Comparison of ENCODE assay signal across 23 cellular contexts in the genomic region with DNA sequence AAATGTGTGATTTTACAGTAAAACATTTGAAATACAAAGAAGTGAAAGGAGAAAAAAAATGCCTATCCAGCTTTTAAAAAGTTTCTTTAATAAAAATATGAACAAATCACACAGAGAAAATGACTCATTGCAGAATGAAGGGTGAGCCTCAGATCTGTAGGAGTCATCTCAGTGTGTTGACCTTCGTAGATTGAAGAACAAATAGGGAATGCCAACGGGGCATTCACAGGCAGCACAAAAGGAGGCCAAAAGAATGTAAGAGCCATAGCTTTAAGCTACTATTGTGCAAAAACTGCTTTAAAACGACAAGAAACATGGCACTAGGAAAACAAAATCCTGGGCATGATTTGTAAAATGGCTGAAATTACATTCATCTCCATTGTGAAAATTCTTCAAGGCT.
DNase-seq lines count a peak whose midpoint lies in the region; ATAC-seq and TF ChIP-seq lines count a peak whose summit lies in the region.
"Had no signal": no experiment of that assay in that cellular context is flagged by ENCODE, and none has a peak within 500 bp of the region (broad histone marks: within the 10 kb centered on the region; RNA-seq: fewer than 3 reads in every experiment).

No MANE protein-coding gene starts in this region.

- no peak overlapping the region for H3K4me3 Mint-ChIP-seq in neural progenitor cell
- H3K4me3 Mint-ChIP-seq in naive thymus-derived CD8-positive, alpha-beta T cell: no peak overlapping the region
- H3K4me3 Mint-ChIP-seq: CD4-positive, CD25-positive, alpha-beta regulatory T cell; IgD-negative memory B cell had no signal

- no peak overlapping the region for H2AFZ ChIP-seq in neural progenitor cell (replicated peaks)

- POLR2A ChIA-PET in naive thymus-derived CD8-positive, alpha-beta T cell (lab: Charles Lee): no interaction called here

- no peaks in the 10 kb centered on the region for H3F3A ChIP-seq in neural progenitor cell (ENCODE audit: low read depth)

- H3K4me3 ChIP-seq in adrenal gland (no peak overlapping the region), epithelial cell of esophagus (ENCODE audit: low read length) (no peak overlapping the region), neural progenitor cell (no peak overlapping the region), tibial artery (no peak overlapping the region)
- H3K4me3 ChIP-seq: BLaER1, HAP-1 had no signal

- no peak overlapping the region for H3K27ac Mint-ChIP-seq in neural progenitor cell
- H3K27ac Mint-ChIP-seq in naive thymus-derived CD8-positive, alpha-beta T cell: no peak overlapping the region
- H3K27ac Mint-ChIP-seq: CD4-positive, CD25-positive, alpha-beta regulatory T cell; IgD-negative memory B cell had no signal

- ATAC-seq in naive thymus-derived CD8-positive, alpha-beta T cell: no peak
- no peak for ATAC-seq in HG02973 (IDR thresholded peaks at IDR 0.05; ENCODE audit: unreplicated experiment)
- ATAC-seq: PC-3 had no signal

- 38 to 54% (median 46%) methylated on average over 3 of the region's 3 CpGs for WGBS in adrenal gland, 4 donors

- H3K36me3 Mint-ChIP-seq in neural progenitor cell: no peaks in the 10 kb centered on the region
- no peaks in the 10 kb centered on the region for H3K36me3 Mint-ChIP-seq in naive thymus-derived CD8-positive, alpha-beta T cell
- H3K36me3 Mint-ChIP-seq: CD4-positive, CD25-positive, alpha-beta regulatory T cell; IgD-negative memory B cell had no signal

- no peak overlapping the region for H3K27ac ChIP-seq in adrenal gland
- H3K27ac ChIP-seq in neural progenitor cell: no peak overlapping the region
- no peak overlapping the region for H3K27ac ChIP-seq in tibial artery
- H3K27ac ChIP-seq: BLaER1, HL-60, KMS-11 had no signal

- H4K20me1 ChIP-seq in neural progenitor cell (ENCODE audit: low read depth): no peaks in the 10 kb centered on the region
- H4K20me1 ChIP-seq: BLaER1 had no signal

- H3K4me2 ChIP-seq in neural progenitor cell: peak overlapping the region; percentile 63
- H3K4me2 ChIP-seq: BLaER1, KMS-11 had no signal

- no peaks in the 10 kb centered on the region for H3K27me3 Mint-ChIP-seq in neural progenitor cell (ENCODE audit: insufficient read depth, low read depth)
- H3K27me3 Mint-ChIP-seq in naive thymus-derived CD8-positive, alpha-beta T cell: peaks cover 6 to 17% (median 8%) of the 10 kb centered on the region in 5 donors
- H3K27me3 Mint-ChIP-seq: CD4-positive, CD25-positive, alpha-beta regulatory T cell; IgD-negative memory B cell had no signal

- H3K4me1 Mint-ChIP-seq in neural progenitor cell: peaks cover 2% of the 10 kb centered on the region
- H3K4me1 Mint-ChIP-seq in naive thymus-derived CD8-positive, alpha-beta T cell: no peaks in the 10 kb centered on the region
- H3K4me1 Mint-ChIP-seq: CD4-positive, CD25-positive, alpha-beta regulatory T cell; IgD-negative memory B cell had no signal

- peaks cover 4% of the 10 kb centered on the region for H3K9me3 Mint-ChIP-seq in neural progenitor cell
- H3K9me3 Mint-ChIP-seq in naive thymus-derived CD8-positive, alpha-beta T cell: peaks cover 0 to 6% (median 2%) of the 10 kb centered on the region in 9 donors

- TF ChIP-seq CTCF in adrenal gland (IDR thresholded peaks at IDR 0.05) (no peak), epithelial cell of esophagus (IDR thresholded peaks at IDR 0.05; ENCODE audit: insufficient read depth, low read depth, low read length, missing control alignments) (no peak), neural progenitor cell (IDR thresholded peaks at IDR 0.05) (no peak), tibial artery (IDR thresholded peaks at IDR 0.05) (no peak)

- TF ChIP-seq POLR2A in adrenal gland (IDR thresholded peaks at IDR 0.05): no peak

- no peaks in the 10 kb centered on the region for H3K9me3 ChIP-seq in adrenal gland (replicated peaks in 1 of 3)
- H3K9me3 ChIP-seq in neural progenitor cell (ENCODE audit: low read depth): no peaks in the 10 kb centered on the region
- no peaks in the 10 kb centered on the region for H3K9me3 ChIP-seq in tibial artery
- H3K9me3 ChIP-seq: BLaER1, HAP-1 had no signal

- peak; percentile 1 for DNase-seq in EL
- peak in 5 of 7 donors; percentile 13 to 34 (median 27) for DNase-seq in adrenal gland
- peak; percentile 21 for DNase-seq in epithelial cell of esophagus (ENCODE audit: low read depth)
- peak; percentile 54 for DNase-seq in neural progenitor cell (ENCODE audit: low spot score)
- no peak for DNase-seq in naive thymus-derived CD8-positive, alpha-beta T cell
- no peak for DNase-seq in tibial artery
- no peak for DNase-seq in RKO (ENCODE audit: low spot score)
- DNase-seq: CD4-positive, CD25-positive, alpha-beta regulatory T cell; GOT3; NCI-H1105; NCI-H146; NCI-H1930; NCI-H2107; NCI-H524; NCI-H748 treated with DMSO at 0.1 percent for 48 hours; PC-3; Right ventricle myocardium superior had no signal

- H3K79me2 ChIP-seq in neural progenitor cell (ENCODE audit: low read depth): no peaks in the 10 kb centered on the region

- no peak overlapping the region for H3K9ac ChIP-seq in neural progenitor cell
- H3K9ac ChIP-seq: BLaER1, KMS-11 had no signal

- H3K27me3 ChIP-seq in adrenal gland (no peaks in the 10 kb centered on the region), neural progenitor cell (no peaks in the 10 kb centered on the region), tibial artery (no peaks in the 10 kb centered on the region)
- H3K27me3 ChIP-seq: BLaER1 had no signal

- H3K4me1 ChIP-seq in adrenal gland (replicated peaks in 1 of 2) (no peaks in the 10 kb centered on the region), neural progenitor cell (peaks cover 14% of the 10 kb centered on the region), tibial artery (no peaks in the 10 kb centered on the region)
- H3K4me1 ChIP-seq: BLaER1, HAP-1 had no signal

- intact Hi-C loops in adrenal gland (cut with DNase I) (no loop called here), tibial artery (cut with DNase I; ENCODE audit: low total_unique reads) (no loop called here)

- H3K36me3 ChIP-seq in adrenal gland (replicated peaks in 1 of 2): no peaks in the 10 kb centered on the region
- no peaks in the 10 kb centered on the region for H3K36me3 ChIP-seq in neural progenitor cell
- H3K36me3 ChIP-seq in tibial artery: no peaks in the 10 kb centered on the region
- H3K36me3 ChIP-seq: BLaER1, HAP-1 had no signal

Comparison
In these comparisons a context has a peak if more than half of its experiments do, and no peak if none do; other contexts are left out.
1. DNase-seq: peak in EL (single experiment), adrenal gland (5 of 7), epithelial cell of esophagus (single experiment) and neural progenitor cell (single experiment); none in naive thymus-derived CD8-positive, alpha-beta T cell (0 of 10), tibial artery (0 of 2) and RKO (single experiment).